In the genomic region with DNA sequence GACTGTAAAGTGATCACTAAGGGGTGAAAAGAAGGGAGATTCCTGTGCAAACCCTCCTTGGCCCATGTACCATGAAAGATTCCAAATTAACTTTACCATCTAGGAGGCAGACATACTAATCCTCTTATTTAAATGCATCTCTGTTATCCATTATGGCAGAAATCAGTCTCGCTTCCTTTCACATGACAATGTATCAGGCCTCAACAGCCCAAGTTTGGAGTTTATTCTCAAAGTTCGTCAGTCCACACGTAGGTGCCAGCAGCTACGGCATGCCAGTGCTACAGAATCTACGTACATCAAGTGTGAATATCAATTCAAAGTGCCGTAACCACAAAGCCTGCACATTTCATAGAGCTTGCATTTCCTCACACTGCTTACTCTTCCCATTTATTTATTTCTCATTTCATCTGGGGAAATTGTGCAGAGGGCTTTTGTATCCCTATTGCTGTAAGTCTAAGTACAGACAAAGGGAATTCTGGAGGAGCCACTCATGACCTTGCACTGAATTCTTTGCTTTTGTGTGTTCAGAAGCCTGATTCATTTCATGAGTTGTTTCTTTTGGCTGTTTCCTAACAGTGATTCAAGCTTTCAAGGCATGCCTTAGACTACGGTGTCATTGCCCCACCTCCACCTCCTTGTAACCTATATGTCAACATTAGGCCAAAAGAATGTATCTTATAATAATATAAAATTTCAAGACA, we compare ENCODE assay signal across 9 cellular contexts. TPM values are rescaled to one million over a fixed set of nuclear protein-coding genes. Genes with fewer than 3 reads are reported as not detected.
A peak's percentile ranks its signal among the peaks of the same experiment; 100 is the strongest.
DNase-seq lines count a peak whose midpoint lies in the region; ATAC-seq, FAIRE-seq and TF ChIP-seq lines count a peak whose summit lies in the region.
"Had no signal": no experiment of that assay in that cellular context is flagged by ENCODE, and none has a peak within 500 bp of the region (broad histone marks: within the 10 kb centered on the region; RNA-seq: fewer than 3 reads in every experiment).

No MANE protein-coding gene starts in this region.

- intact Hi-C loops in endothelial cell of umbilical vein (cut with micrococcal nuclease) = loop anchor here (1.0 kb wide), 3 partner anchors 10 to 54 kb away; a partner anchor contains a TSS

- POLR2A ChIA-PET in endothelial cell of umbilical vein (lab: Charles Lee) = interaction anchor here (0.5 to 3.0 kb wide), 2 partner anchors 10 to 24 kb away, joined by 3 to 20 read pairs; a partner anchor contains a TSS

- peak overlapping the region; percentile 86 for H3K9ac ChIP-seq in endothelial cell of umbilical vein (replicated peaks; ENCODE audit: extremely low read depth, insufficient read depth, low read length)

- dilution Hi-C loops in endothelial cell of umbilical vein (cut with MboI; ENCODE audit: extremely low pct_ligation_motif_present, low sequenced_read_pairs) = no loop called here

- peak; percentile 87 for DNase-seq in EH (ENCODE audit: low read depth)
- peak; percentile 94 for DNase-seq in NCI-H460 (ENCODE audit: extremely low read depth, low read depth)
- peak; percentile 90 for DNase-seq in endothelial cell of umbilical vein (ENCODE audit: low read depth, low spot score)
- DNase-seq in osteocyte (ENCODE audit: extremely low spot score, unreplicated experiment) = no peak
- no peak for DNase-seq in GM19238 (ENCODE audit: insufficient read length, low spot score)
- DNase-seq: activated naive CD8-positive, alpha-beta T cell treated with anti-CD3 and anti-CD28 coated beads, Interleukin-2, amount 10 ng/mL, durations not matched to agents 7 days and 5 days had no signal

- no peak for TF ChIP-seq CTCF in endothelial cell of umbilical vein (IDR thresholded peaks at IDR 0.05; ENCODE audit: extremely low read depth in 1 of 2, insufficient read depth in 1 of 2, low read depth in 1 of 2, low read length in 2 of 2)
- no peak for TF ChIP-seq CTCF in osteocyte (IDR thresholded peaks at IDR 0.05)

- no peak overlapping the region for H2AFZ ChIP-seq in endothelial cell of umbilical vein (ENCODE audit: low read depth, low read length)

- H3K79me2 ChIP-seq in endothelial cell of umbilical vein (ENCODE audit: control insufficient read depth, insufficient read depth, low read length) = peaks cover 29% of the 10 kb centered on the region

- H3K27ac ChIP-seq in endothelial cell of umbilical vein (ENCODE audit: insufficient read depth, low read depth, low read length) = peak overlapping the region; percentile 98

- H3K9me1 ChIP-seq in endothelial cell of umbilical vein (replicated peaks; ENCODE audit: control insufficient read depth, extremely low read depth, insufficient read depth, low read length) = no peaks in the 10 kb centered on the region

- H3K4me2 ChIP-seq in endothelial cell of umbilical vein (ENCODE audit: insufficient read depth, low read length) = peak overlapping the region; percentile 84

- ATAC-seq in HG03521 (IDR thresholded peaks at IDR 0.05; ENCODE audit: unreplicated experiment) (no peak), GM21367 (IDR thresholded peaks at IDR 0.05; ENCODE audit: unreplicated experiment) (no peak), GM18868 (IDR thresholded peaks at IDR 0.05; ENCODE audit: unreplicated experiment) (no peak)

- no peak for TF ChIP-seq POLR2A in endothelial cell of umbilical vein (IDR thresholded peaks at IDR 0.05; ENCODE audit: low read depth, low read length)

- peaks cover 41% of the 10 kb centered on the region for H3K4me1 Mint-ChIP-seq in osteocyte (ENCODE audit: unreplicated experiment)

- H3K27ac Mint-ChIP-seq in osteocyte (ENCODE audit: unreplicated experiment) = peak overlapping the region; percentile 78
- H3K27ac Mint-ChIP-seq: activated naive CD8-positive, alpha-beta T cell treated with anti-CD3 and anti-CD28 coated beads, Interleukin-2, amount 10 ng/mL, durations not matched to agents 7 days and 5 days had no signal

- no peaks in the 10 kb centered on the region for H3K27me3 Mint-ChIP-seq in osteocyte (ENCODE audit: unreplicated experiment)
- H3K27me3 Mint-ChIP-seq: activated naive CD8-positive, alpha-beta T cell treated with anti-CD3 and anti-CD28 coated beads, Interleukin-2, amount 10 ng/mL, durations not matched to agents 7 days and 5 days had no signal

- no peaks in the 10 kb centered on the region for H3K27me3 ChIP-seq in endothelial cell of umbilical vein (ENCODE audit: control insufficient read depth in 2 of 2, insufficient read depth in 2 of 2, low read length in 2 of 2)

- peaks cover 19 to 22% of the 10 kb centered on the region in 2 experiments for H3K36me3 ChIP-seq in endothelial cell of umbilical vein (ENCODE audit: control insufficient read depth in 2 of 2, extremely low read depth in 1 of 2, insufficient read depth in 2 of 2, low read length in 2 of 2)

- peak overlapping the region in 1 of 3 experiments; percentile 36 for H3K4me3 ChIP-seq in endothelial cell of umbilical vein (replicated peaks in 1 of 3; ENCODE audit: insufficient read depth in 1 of 3, low read depth in 1 of 3, low read length in 3 of 3)

- no peaks in the 10 kb centered on the region for H3K9me3 ChIP-seq in endothelial cell of umbilical vein (replicated peaks; ENCODE audit: control insufficient read depth, insufficient read depth, low read length)

- H3K4me1 ChIP-seq in endothelial cell of umbilical vein (ENCODE audit: control insufficient read depth, extremely low read depth, insufficient read depth, low read length) = peaks cover 54% of the 10 kb centered on the region

- H3K4me3 Mint-ChIP-seq in osteocyte (ENCODE audit: unreplicated experiment) = no peak overlapping the region
- H3K4me3 Mint-ChIP-seq: activated naive CD8-positive, alpha-beta T cell treated with anti-CD3 and anti-CD28 coated beads, Interleukin-2, amount 10 ng/mL, durations not matched to agents 7 days and 5 days had no signal

- H4K20me1 ChIP-seq in endothelial cell of umbilical vein (replicated peaks; ENCODE audit: control insufficient read depth, extremely low read depth, insufficient read depth, low read length) = no peaks in the 10 kb centered on the region

- peak; percentile 91 for FAIRE-seq in endothelial cell of umbilical vein (lab: Jason Lieb, UNC)

- H3K36me3 Mint-ChIP-seq in osteocyte (ENCODE audit: unreplicated experiment) = peaks cover 14% of the 10 kb centered on the region
- H3K36me3 Mint-ChIP-seq: activated naive CD8-positive, alpha-beta T cell treated with anti-CD3 and anti-CD28 coated beads, Interleukin-2, amount 10 ng/mL, durations not matched to agents 7 days and 5 days had no signal

- no TSS peak for BruUV-seq in endothelial cell of umbilical vein (replicated peaks; lab: Mats Ljungman, UMichigan)

- H3K9me3 Mint-ChIP-seq in osteocyte (ENCODE audit: unreplicated experiment) = no peaks in the 10 kb centered on the region
- H3K9me3 Mint-ChIP-seq: activated naive CD8-positive, alpha-beta T cell treated with anti-CD3 and anti-CD28 coated beads, Interleukin-2, amount 10 ng/mL, durations not matched to agents 7 days and 5 days had no signal

- CTCF ChIA-PET in endothelial cell of umbilical vein (lab: Charles Lee) = interaction anchor here (0.9 to 4.9 kb wide), 3 partner anchors 11 to 236 kb away, joined by 3 to 33 read pairs (median 7); a partner anchor contains a TSS

TF ChIP-seq in endothelial cell of umbilical vein, 7 proteins besides CTCF, POLR2A, EP300 and RAD21:
- TF ChIP-seq EZH2 (IDR thresholded peaks at IDR 0.05; ENCODE audit: borderline replicate concordance, low read depth, low read length, severe bottlenecking) = no peak
- TF ChIP-seq MYC (IDR thresholded peaks at IDR 0.05; ENCODE audit: low read depth, low read length) = no peak
- TF ChIP-seq, protein P1, sequence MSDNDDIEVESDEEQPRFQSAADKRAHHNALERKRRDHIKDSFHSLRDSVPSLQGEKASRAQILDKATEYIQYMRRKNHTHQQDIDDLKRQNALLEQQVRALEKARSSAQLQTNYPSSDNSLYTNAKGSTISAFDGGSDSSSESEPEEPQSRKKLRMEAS (IDR thresholded peaks at IDR 0.05; ENCODE audit: insufficient read depth, insufficient read length) = no peak
- TF ChIP-seq POLR2AphosphoS5 (IDR thresholded peaks at IDR 0.05; ENCODE audit: insufficient read depth, low read depth, low read length) = no peak
- TF ChIP-seq GATA2 (IDR thresholded peaks at IDR 0.05; ENCODE audit: insufficient read depth, insufficient read length, low read depth, low read length) = peak; percentile 72
- peak; percentile 96 for TF ChIP-seq FOS (IDR thresholded peaks at IDR 0.05; ENCODE audit: borderline replicate concordance, insufficient read depth, low read length)
- peak; percentile 73 for TF ChIP-seq JUN (IDR thresholded peaks at IDR 0.05; ENCODE audit: borderline replicate concordance, insufficient read depth, insufficient read length, low read depth)

RNA-seq across cellular contexts. Expression of a gene that starts 10.0 kb away (rescaled TPM):
- total RNA-seq in NCI-H460 (2014; rRNA removed; shearing (Covaris generic)) = 76.9 and 82.3 TPM in 2 replicates
- polyA plus RNA-seq in NCI-H460 (2014; cell fraction: nucleus; rRNA removed) = 33.6 and 38.7 TPM in 2 replicates
- total RNA-seq in endothelial cell of umbilical vein = 42.2 and 53.6 TPM in 2 replicates
- polyA plus RNA-seq in endothelial cell of umbilical vein = 53.3 and 59.7 TPM in 2 replicates
- polyA plus RNA-seq in endothelial cell of umbilical vein (2011; cell fraction: cytosol; rRNA removed) = 31.4 and 32.4 TPM in 2 replicates
- 169 and 182 TPM in 2 replicates for polyA plus RNA-seq in endothelial cell of umbilical vein (2011; cell fraction: nucleus; rRNA removed)
- 33.7 and 52.2 TPM in 2 replicates for polyA plus RNA-seq in endothelial cell of umbilical vein (2012)
- 116 and 122 TPM in 2 replicates for polyA minus RNA-seq in endothelial cell of umbilical vein
- polyA minus RNA-seq in endothelial cell of umbilical vein (2011; cell fraction: cytosol; rRNA and poly(A)+ RNA removed) = not detected
- 133 and 151 TPM in 2 replicates for polyA minus RNA-seq in endothelial cell of umbilical vein (2011; cell fraction: nucleus; rRNA and poly(A)+ RNA removed)
- 12.9 and 13.8 TPM in 2 replicates for total RNA-seq in osteocyte

RNA-seq across cellular contexts. Expression of a gene that starts 54.5 kb away (rescaled TPM):
- total RNA-seq in NCI-H460 (2014; rRNA removed; shearing (Covaris generic)) = 294 and 304 TPM in 2 replicates
- 351 and 387 TPM in 2 replicates for polyA plus RNA-seq in NCI-H460 (2014; cell fraction: nucleus; rRNA removed)
- 176 and 182 TPM in 2 replicates for total RNA-seq in endothelial cell of umbilical vein
- 126 and 128 TPM in 2 replicates for polyA plus RNA-seq in endothelial cell of umbilical vein
- polyA plus RNA-seq in endothelial cell of umbilical vein (2011; cell fraction: cytosol; rRNA removed) = 119 and 132 TPM in 2 replicates
- 64.9 and 99.7 TPM in 2 replicates for polyA plus RNA-seq in endothelial cell of umbilical vein (2011; cell fraction: nucleus; rRNA removed)
- 155 and 240 TPM in 2 replicates for polyA plus RNA-seq in endothelial cell of umbilical vein (2012)
- 102 and 124 TPM in 2 replicates for polyA minus RNA-seq in endothelial cell of umbilical vein
- 57.9 TPM for polyA minus RNA-seq in endothelial cell of umbilical vein (2011; cell fraction: cytosol; rRNA and poly(A)+ RNA removed)
- 35.3 and 39.2 TPM in 2 replicates for polyA minus RNA-seq in endothelial cell of umbilical vein (2011; cell fraction: nucleus; rRNA and poly(A)+ RNA removed)
- total RNA-seq in osteocyte = 153 and 175 TPM in 2 replicates

Comparison
In these comparisons a context has a peak if more than half of its experiments do, and no peak if none do; other contexts are left out.
1. DNase-seq: peak in EH (single experiment), NCI-H460 (single experiment) and endothelial cell of umbilical vein (single experiment); none in osteocyte (single experiment) and GM19238 (single experiment).